Comparison of ENCODE assay signal across 8 cellular contexts in genomic region chr22:39174498-39175120, GRCh38. TPM values are rescaled to one million over a fixed set of nuclear protein-coding genes. Genes with fewer than 3 reads are reported as not detected.
DNase-seq lines count a peak whose midpoint lies in the region; ATAC-seq and TF ChIP-seq lines count a peak whose summit lies in the region.

No MANE protein-coding gene starts in this region.

- CTCF ChIA-PET in PC-3 (lab: Charles Lee) (no interaction called here), GM10248 (lab: Yijun Ruan, JAX) (interaction anchor here (0.7 to 9.4 kb wide), 4 partner anchors 128 to 354 kb away, joined by 3 to 131 read pairs (median 44); no protein-coding TSS in a partner anchor)

- no peak for TF ChIP-seq CTCF in PC-3 (conservative IDR thresholded peaks at IDR 0.05; ENCODE audit: low read depth, low read length)
- no peak for TF ChIP-seq CTCF in foreskin keratinocyte (conservative IDR thresholded peaks at IDR 0.05)
- no peak for TF ChIP-seq CTCF in GM10248 (IDR thresholded peaks at IDR 0.05; ENCODE audit: control extremely low read depth, extremely low read depth, low read depth, missing control alignments)

- H2AFZ ChIP-seq in PC-3 (ENCODE audit: low read length): no peak overlapping the region
- peak overlapping the region; percentile 80 for H2AFZ ChIP-seq in neuronal stem cell (ENCODE audit: low read length)

- peak overlapping the region; percentile 49 for H2BK120ac ChIP-seq in neuronal stem cell (ENCODE audit: low read depth, low read length)

- H3K23ac ChIP-seq in neuronal stem cell (ENCODE audit: low read depth, low read length, poor library complexity): no peak overlapping the region

- H4K8ac ChIP-seq in neuronal stem cell (ENCODE audit: low read depth, low read length): no peak overlapping the region

- POLR2A ChIA-PET in PC-3 (lab: Charles Lee; ENCODE audit: unreplicated experiment): interaction anchor here (0.6 kb wide), 3 partner anchors 40 to 478 kb away, joined by 3 to 6 read pairs (median 3); no protein-coding TSS in a partner anchor
- POLR2A ChIA-PET in GM10248 (lab: Yijun Ruan, JAX): interaction anchor here (1.1 to 1.9 kb wide), 2 partner anchors 132 to 144 kb away, joined by 3 to 6 read pairs; no protein-coding TSS in a partner anchor

- H2AK5ac ChIP-seq in neuronal stem cell (ENCODE audit: low read depth, low read length): peak overlapping the region; percentile 57

- peak overlapping the region; percentile 97 for H3K18ac ChIP-seq in neuronal stem cell (ENCODE audit: low read length)

- DNase-seq in PC-3 (peak; percentile 81), activated gamma-delta T cell treated with Interleukin-2 at 50 U/mL for 16 hours (peak; percentile 81), foreskin keratinocyte (peak; percentile 64 to 75), neuronal stem cell (ENCODE audit: low spot score) (peak; percentile 99), GM10248 (ENCODE audit: extremely low spot score) (no peak), cortex of kidney (lab: John Stamatoyannopoulos, UW) (no peak)

- no peaks in the 10 kb centered on the region for H4K20me1 ChIP-seq in PC-3 (ENCODE audit: low read length)

- H3K79me2 ChIP-seq in PC-3 (ENCODE audit: low read length): no peaks in the 10 kb centered on the region

- H3K36me3 ChIP-seq in ES-I3 (ENCODE audit: insufficient read depth, low read length) (no peaks in the 10 kb centered on the region), PC-3 (ENCODE audit: low read depth, low read length) (no peaks in the 10 kb centered on the region), neuronal stem cell (replicated peaks in 1 of 2; ENCODE audit: control insufficient read depth in 2 of 2, insufficient read depth in 2 of 2, low read length in 2 of 2) (no peaks in the 10 kb centered on the region), thymus (ENCODE audit: control insufficient read depth, insufficient read depth) (no peaks in the 10 kb centered on the region)

- H3K14ac ChIP-seq in neuronal stem cell (ENCODE audit: low read length): no peak overlapping the region

- H3K4me1 ChIP-seq in ES-I3 (ENCODE audit: insufficient read depth, low read length) (peaks cover 81% of the 10 kb centered on the region), PC-3 (ENCODE audit: insufficient read depth, low read length) (peaks cover 63% of the 10 kb centered on the region), foreskin keratinocyte (peaks cover 33% of the 10 kb centered on the region), neuronal stem cell (ENCODE audit: control insufficient read depth in 2 of 2, insufficient read depth in 1 of 2, low read depth in 1 of 2, low read length in 2 of 2) (peaks cover 55 to 63% of the 10 kb centered on the region in 2 donors), thymus (ENCODE audit: control insufficient read depth, insufficient read depth, low read length) (peaks cover 21% of the 10 kb centered on the region)

- no peaks in the 10 kb centered on the region for H3K79me1 ChIP-seq in neuronal stem cell (ENCODE audit: low read depth, low read length)

- peak overlapping the region; percentile 72 for H2BK15ac ChIP-seq in neuronal stem cell (ENCODE audit: low read length)

- intact Hi-C loops in PC-3 (cut with micrococcal nuclease): loop anchor here (2.0 kb wide), 2 partner anchors 40 to 78 kb away; no protein-coding TSS in a partner anchor

- peaks cover 4% of the 10 kb centered on the region for H3F3A ChIP-seq in PC-3 (ENCODE audit: low read length, unreplicated experiment)

- no peak overlapping the region for H3K4ac ChIP-seq in neuronal stem cell (ENCODE audit: low read length)

- H2BK5ac ChIP-seq in neuronal stem cell (ENCODE audit: low read length): peak overlapping the region; percentile 88

- ATAC-seq in PC-3 (peak; percentile 32), foreskin keratinocyte (peak; percentile 34)

- no peak overlapping the region for H2BK12ac ChIP-seq in neuronal stem cell (ENCODE audit: low read length)

- H3K9ac ChIP-seq in ES-I3 (ENCODE audit: low read depth, low read length): peak overlapping the region; percentile 14; the same call in 1 of the 2 replicates
- peak overlapping the region; percentile 41; the same call in 1 of the 2 replicates for H3K9ac ChIP-seq in PC-3 (ENCODE audit: low read length)
- no peak overlapping the region for H3K9ac ChIP-seq in neuronal stem cell (ENCODE audit: low read depth, low read length, poor library complexity)

- H4K91ac ChIP-seq in neuronal stem cell (ENCODE audit: low read depth, low read length, poor library complexity): no peak overlapping the region

- WGBS in neuronal stem cell (ENCODE audit: extremely low coverage in 2 of 2, insufficient read length in 2 of 2, insufficient replicate concordance in 1 of 2), 2 donors: no CpG with 5 or more reads among the region's 17 CpGs
- 10% methylated on average over 17 of the region's 17 CpGs for WGBS in thymus

- no peaks in the 10 kb centered on the region for H3K9me2 ChIP-seq in PC-3 (replicated peaks; ENCODE audit: low read length)

- H3K4me2 ChIP-seq in PC-3 (ENCODE audit: low read length) (peak overlapping the region; percentile 59), neuronal stem cell (ENCODE audit: insufficient read depth, low read length, poor library complexity, severe bottlenecking) (no peak overlapping the region)

- no TSS peak for BruUV-seq in PC-3 (replicated peaks; lab: Mats Ljungman, UMichigan)

- peak overlapping the region; percentile 77 for H3K27ac ChIP-seq in PC-3 (ENCODE audit: low read length)
- no peak overlapping the region for H3K27ac ChIP-seq in foreskin keratinocyte
- peak overlapping the region; percentile 80 for H3K27ac ChIP-seq in neuronal stem cell (replicated peaks; ENCODE audit: low read length)
- peak overlapping the region; percentile 92 for H3K27ac ChIP-seq in thymus (ENCODE audit: low read depth)

- H3K27me3 ChIP-seq in PC-3 (ENCODE audit: low read length): no peaks in the 10 kb centered on the region
- no peaks in the 10 kb centered on the region for H3K27me3 ChIP-seq in foreskin keratinocyte
- peaks cover 0 to 6% (median 0%) of the 10 kb centered on the region in 3 experiments for H3K27me3 ChIP-seq in neuronal stem cell (ENCODE audit: control insufficient read depth in 3 of 3, insufficient read depth in 3 of 3, low read depth in 1 of 3, low read length in 3 of 3)
- no peaks in the 10 kb centered on the region for H3K27me3 ChIP-seq in thymus (ENCODE audit: control insufficient read depth, insufficient read depth)

- H3K9me3 ChIP-seq in ES-I3 (ENCODE audit: control insufficient read depth, insufficient read depth, low read length): no peaks in the 10 kb centered on the region
- H3K9me3 ChIP-seq in PC-3 (ENCODE audit: low read length): no peaks in the 10 kb centered on the region
- no peaks in the 10 kb centered on the region for H3K9me3 ChIP-seq in neuronal stem cell (replicated peaks in 1 of 2; ENCODE audit: control insufficient read depth in 2 of 2, insufficient read depth in 1 of 2, low read depth in 1 of 2, low read length in 2 of 2)
- no peaks in the 10 kb centered on the region for H3K9me3 ChIP-seq in thymus (ENCODE audit: control insufficient read depth)

- no peak overlapping the region for H3K4me3 ChIP-seq in PC-3 (ENCODE audit: low read length)
- no peak overlapping the region for H3K4me3 ChIP-seq in neuronal stem cell (ENCODE audit: low read length in 2 of 2)
- no peak overlapping the region for H3K4me3 ChIP-seq in thymus (ENCODE audit: low read length)

RNA-seq across cellular contexts. Expression of gene CBX7, which starts 22.1 kb away (rescaled TPM):
- 8.0 and 8.6 TPM in 2 replicates for total RNA-seq in PC-3 (2014; rRNA removed)
- 1.1 and 1.2 TPM in 2 replicates for total RNA-seq in foreskin keratinocyte
- 0.86 and 1.2 TPM in 2 replicates for polyA plus RNA-seq in foreskin keratinocyte
- 9.3 TPM for polyA plus RNA-seq in neuronal stem cell (2013, experiment 1 of 2)
- 9.2 TPM for polyA plus RNA-seq in neuronal stem cell (2013, experiment 2 of 2)
- polyA plus RNA-seq in thymus: 34.5 TPM

Comparison
In these comparisons a context has a peak if more than half of its experiments do, and no peak if none do; other contexts are left out.
1. DNase-seq: peak in PC-3 (single experiment), activated gamma-delta T cell treated with Interleukin-2 at 50 U/mL for 16 hours (single experiment), foreskin keratinocyte (2 of 2) and neuronal stem cell (single experiment); none in GM10248 (single experiment) and cortex of kidney (single experiment).